In the genomic region with DNA sequence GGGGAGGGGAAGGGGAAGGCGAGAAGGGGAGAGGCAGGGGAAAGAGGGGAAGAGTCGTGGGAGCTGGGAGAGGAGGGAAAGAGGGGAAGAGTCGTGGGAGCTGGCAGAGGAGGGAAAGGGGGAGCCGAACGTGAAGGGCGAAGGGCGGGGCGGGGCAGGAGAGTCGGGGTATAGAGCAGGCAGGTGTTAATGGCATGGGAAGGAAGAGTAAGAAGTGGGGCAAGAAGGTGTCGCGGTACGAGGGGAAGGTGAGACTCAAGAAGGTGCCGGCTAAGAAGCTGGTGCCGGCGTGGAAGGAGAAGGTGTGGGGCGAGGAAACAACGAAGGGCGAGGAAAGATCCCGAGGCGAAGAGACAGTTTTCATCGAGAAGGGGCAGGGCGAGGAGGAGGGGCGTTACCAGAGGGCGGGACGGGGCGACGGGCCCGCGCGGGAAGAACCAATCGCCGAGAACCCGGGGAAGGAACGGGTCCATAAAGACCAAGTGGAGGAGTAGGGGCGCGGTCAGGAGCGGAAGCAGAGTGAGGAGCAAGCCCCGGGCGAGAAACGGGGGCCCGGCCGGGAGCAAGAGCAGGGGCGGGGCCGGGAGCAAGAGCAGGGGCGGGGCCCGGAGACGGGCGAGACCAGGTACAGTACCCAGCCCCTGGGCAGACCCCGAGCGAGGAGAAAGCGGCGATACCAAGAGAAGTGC, we compare ENCODE assay signal across 1 cellular context.
TF ChIP-seq lines count a peak whose summit lies in the region.

No MANE protein-coding gene starts in this region.

TF ChIP-seq in GM23338, 12 proteins besides CTCF, POLR2A, EP300 and RAD21:
- TF ChIP-seq POLR2AphosphoS5 (IDR thresholded peaks at IDR 0.05; ENCODE audit: low read depth), result no peak
- no peak for TF ChIP-seq EZH2phosphoT487 (IDR thresholded peaks at IDR 0.05; ENCODE audit: unreplicated experiment)
